ENCODE assay signal across 8 cellular contexts in the genomic region with DNA sequence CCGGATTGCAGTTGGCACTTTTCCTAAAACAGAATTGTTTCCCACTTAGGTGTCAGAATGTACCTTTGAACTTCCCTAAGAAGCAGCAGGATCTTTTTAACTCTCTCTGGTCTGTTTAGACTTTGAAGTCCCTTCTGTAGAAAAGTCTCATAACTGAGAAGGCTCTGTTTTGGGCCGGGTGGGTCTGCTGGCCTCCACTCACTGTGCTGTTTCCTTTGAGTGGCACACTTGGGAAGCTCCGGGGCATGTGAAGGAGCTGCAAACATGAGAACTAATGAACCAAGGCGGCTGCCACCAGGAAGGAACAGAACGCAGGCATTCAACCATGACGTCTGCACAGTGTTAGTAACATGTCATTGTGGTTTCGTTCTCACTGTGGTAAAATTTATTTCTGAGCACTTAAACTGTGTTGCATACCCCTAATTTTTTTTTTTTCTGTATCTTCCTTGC. TPM values are rescaled to one million over a fixed set of nuclear protein-coding genes. Genes with fewer than 3 reads are reported as not detected.
DNase-seq lines count a peak whose midpoint lies in the region; ATAC-seq and TF ChIP-seq lines count a peak whose summit lies in the region.

No MANE protein-coding gene starts in this region.

- no peak for TF ChIP-seq POLR2A in erythroblast (IDR thresholded peaks at IDR 0.05; ENCODE audit: low read length)

- peak; percentile 74 to 82 for ATAC-seq in natural killer cell treated with Interleukin-12 subunit alpha and Interleukin-12 subunit beta and Interleukin-15 and Interleukin-18, amount 100 ng/mL, for 72 hours

- peaks cover 0 to 4% of the 10 kb centered on the region in 2 donors for H3K27me3 Mint-ChIP-seq in natural killer cell treated with Interleukin-12 subunit alpha and Interleukin-12 subunit beta and Interleukin-15 and Interleukin-18, amount 100 ng/mL, for 72 hours

- peak overlapping the region; percentile 86 for H3K4me3 Mint-ChIP-seq in natural killer cell treated with Interleukin-12 subunit alpha and Interleukin-12 subunit beta and Interleukin-15 and Interleukin-18, amount 100 ng/mL, for 72 hours

- no peaks in the 10 kb centered on the region for H3K36me3 Mint-ChIP-seq in natural killer cell treated with Interleukin-12 subunit alpha and Interleukin-12 subunit beta and Interleukin-15 and Interleukin-18, amount 100 ng/mL, for 72 hours

- DNase-seq in CD1c-positive myeloid dendritic cell (ENCODE audit: extremely low spot score) (peak; percentile 47), H4 (ENCODE audit: low spot score) (peak; percentile 72), OCI-M1 (lab: John Stamatoyannopoulos, UW) (peak; percentile 30), HuH-7 (ENCODE audit: low spot score) (no peak), occipital lobe (lab: John Stamatoyannopoulos, UW) (no peak), erythroblast (lab: John Stamatoyannopoulos, UW) (no peak)
- peak; percentile 44 for DNase-seq in activated effector memory CD4-positive, alpha-beta T cell treated with Interleukin-2 at 50 U/mL for 16 hours
- peak; percentile 64 for DNase-seq in natural killer cell treated with Interleukin-12 subunit alpha and Interleukin-12 subunit beta and Interleukin-15 and Interleukin-18, amount 100 ng/mL, for 72 hours (ENCODE audit: low spot score)

- peak overlapping the region; percentile 83 to 92 for H3K27ac Mint-ChIP-seq in natural killer cell treated with Interleukin-12 subunit alpha and Interleukin-12 subunit beta and Interleukin-15 and Interleukin-18, amount 100 ng/mL, for 72 hours

- H3K4me1 Mint-ChIP-seq in natural killer cell treated with Interleukin-12 subunit alpha and Interleukin-12 subunit beta and Interleukin-15 and Interleukin-18, amount 100 ng/mL, for 72 hours (ENCODE audit: low read depth in 2 of 2): peaks cover 20 to 41% of the 10 kb centered on the region in 2 donors

- H3K9me3 Mint-ChIP-seq in natural killer cell treated with Interleukin-12 subunit alpha and Interleukin-12 subunit beta and Interleukin-15 and Interleukin-18, amount 100 ng/mL, for 72 hours: no peaks in the 10 kb centered on the region

RNA-seq across cellular contexts. Expression of a gene that starts 19.5 kb away (rescaled TPM):
- not detected in 2 replicates for total RNA-seq in H4 (2014; rRNA removed; shearing (Covaris generic))
- not detected for total RNA-seq in natural killer cell treated with Interleukin-12 subunit alpha and Interleukin-12 subunit beta and Interleukin-15 and Interleukin-18, amount 100 ng/mL, for 72 hours
- total RNA-seq in occipital lobe: under 0.01 TPM

RNA-seq across cellular contexts. Expression of a gene that starts 33.8 kb away (rescaled TPM):
- total RNA-seq in H4 (2014; rRNA removed; shearing (Covaris generic)): 3.7 and 10.8 TPM in 2 replicates
- total RNA-seq in natural killer cell treated with Interleukin-12 subunit alpha and Interleukin-12 subunit beta and Interleukin-15 and Interleukin-18, amount 100 ng/mL, for 72 hours: 1 to 10 TPM; 1.9 to 2.7 TPM
- total RNA-seq in occipital lobe: 10.6 TPM

Comparison
In these comparisons a context has a peak if more than half of its experiments do, and no peak if none do; other contexts are left out.
1. DNase-seq: peak in CD1c-positive myeloid dendritic cell (single experiment), H4 (single experiment), OCI-M1 (single experiment), activated effector memory CD4-positive, alpha-beta T cell treated with Interleukin-2 at 50 U/mL for 16 hours (single experiment) and natural killer cell treated with Interleukin-12 subunit alpha and Interleukin-12 subunit beta and Interleukin-15 and Interleukin-18, amount 100 ng/mL, for 72 hours (single experiment); none in HuH-7 (single experiment), occipital lobe (single experiment) and erythroblast (0 of 2).